37 cellular contexts compared by ENCODE assay signal in the genomic region with DNA sequence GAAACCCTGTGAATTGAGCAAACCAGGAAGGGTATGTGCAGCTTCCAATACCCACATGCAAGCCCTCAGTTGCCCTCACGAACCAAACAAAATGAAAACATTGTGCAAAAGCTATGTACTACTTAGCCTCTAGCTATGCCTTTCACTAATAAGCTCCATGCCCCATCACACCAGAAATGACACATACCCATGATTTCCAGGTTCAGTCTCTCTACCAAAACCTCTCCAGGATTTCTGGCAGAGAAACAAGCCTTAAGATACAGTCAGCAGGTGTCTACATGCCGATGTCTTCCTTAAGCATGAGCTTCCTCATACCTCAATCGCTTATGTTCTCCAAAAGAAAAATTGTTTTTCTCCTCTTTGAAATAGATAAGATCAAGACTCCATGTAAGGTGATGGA.
DNase-seq lines count a peak whose midpoint lies in the region; ATAC-seq, FAIRE-seq and TF ChIP-seq lines count a peak whose summit lies in the region.
"Had no signal": no experiment of that assay in that cellular context is flagged by ENCODE, and none has a peak within 500 bp of the region (broad histone marks: within the 10 kb centered on the region; RNA-seq: fewer than 3 reads in every experiment).

No MANE protein-coding gene starts in this region.

- no peaks in the 10 kb centered on the region for H3K79me1 ChIP-seq in trophoblast cell (ENCODE audit: low read length)

- peaks cover 2% of the 10 kb centered on the region for H3K9me3 ChIP-seq in trophoblast cell (ENCODE audit: insufficient read depth, low read depth, low read length)
- H3K9me3 ChIP-seq: BE2C, Caco-2 had no signal

- H4K8ac ChIP-seq in trophoblast cell (ENCODE audit: low read depth, low read length) = no peak overlapping the region

- H3K9me3 Mint-ChIP-seq in mesothelial cell of epicardium = peaks cover 56% of the 10 kb centered on the region

- ATAC-seq in foreskin keratinocyte = no peak
- ATAC-seq in GM21367 (IDR thresholded peaks at IDR 0.05; ENCODE audit: unreplicated experiment) = no peak
- ATAC-seq: A549; CD8-positive, alpha-beta T cell had no signal

- H3K36me3 ChIP-seq in bronchial epithelial cell (ENCODE audit: control insufficient read depth, insufficient read depth, low read length) (no peaks in the 10 kb centered on the region), trophoblast cell (ENCODE audit: control insufficient read depth in 1 of 2, insufficient read depth in 2 of 2, low read length in 2 of 2) (no peaks in the 10 kb centered on the region)
- H3K36me3 ChIP-seq: BE2C; BLaER1; BLaER1 treated with 17β-estradiol and CSF1 and Interleukin-3, amounts not matched to agents 10 nM and 100 nM had no signal

- H3K4me1 ChIP-seq in foreskin keratinocyte (no peaks in the 10 kb centered on the region), trophoblast cell (ENCODE audit: control insufficient read depth in 1 of 2, insufficient read depth in 2 of 2, low read length in 2 of 2) (no peaks in the 10 kb centered on the region)
- H3K4me1 ChIP-seq: BE2C; BLaER1; BLaER1 treated with 17β-estradiol and CSF1 and Interleukin-3, amounts not matched to agents 10 nM and 100 nM; Caco-2 had no signal

- H3K27me3 Mint-ChIP-seq in mesothelial cell of epicardium (ENCODE audit: low read depth) = no peaks in the 10 kb centered on the region
- H3K27me3 Mint-ChIP-seq: B cell; CD4-positive, alpha-beta memory T cell; CD4-positive, alpha-beta T cell; CD4-positive, CD25-positive, alpha-beta regulatory T cell had no signal

- H4K12ac ChIP-seq in trophoblast cell (ENCODE audit: low read depth, low read length) = no peak overlapping the region

- no peaks in the 10 kb centered on the region for H3K79me2 ChIP-seq in trophoblast cell (ENCODE audit: control insufficient read depth, insufficient read depth, low read length, poor library complexity)

- no peak overlapping the region for H2AFZ ChIP-seq in trophoblast cell (ENCODE audit: insufficient read depth, low read length, poor library complexity)

- H3K4me3 ChIP-seq in bronchial epithelial cell (ENCODE audit: low read depth, low read length) (no peak overlapping the region), trophoblast cell (ENCODE audit: low read depth, low read length) (no peak overlapping the region)
- H3K4me3 ChIP-seq: A549; BLaER1; BLaER1 treated with 17β-estradiol and CSF1 and Interleukin-3, amounts not matched to agents 10 nM and 100 nM had no signal

- H3K14ac ChIP-seq in trophoblast cell (ENCODE audit: low read length) = no peak overlapping the region

- no CpG with 5 or more reads among the region's 3 CpGs for WGBS in trophoblast cell (ENCODE audit: extremely low coverage, insufficient coverage, insufficient read length)

- no peaks in the 10 kb centered on the region for H3K36me3 Mint-ChIP-seq in mesothelial cell of epicardium
- H3K36me3 Mint-ChIP-seq: CD14-positive monocyte; CD4-positive, alpha-beta memory T cell; CD4-positive, CD25-positive, alpha-beta regulatory T cell; CD8-positive, alpha-beta memory T cell; CD8-positive, alpha-beta T cell had no signal

- H2BK5ac ChIP-seq in trophoblast cell (ENCODE audit: low read depth, low read length, poor library complexity) = no peak overlapping the region

- no peak overlapping the region for H2BK12ac ChIP-seq in trophoblast cell (ENCODE audit: low read length)

- DNase-seq in bronchial epithelial cell (ENCODE audit: low read depth) = peak; percentile 26
- peak; percentile 8 to 71 for DNase-seq in foreskin keratinocyte
- DNase-seq in islet precursor cell = peak; percentile 9
- peak; percentile 36 to 51 for DNase-seq in trophoblast cell
- DNase-seq in mesothelial cell of epicardium (ENCODE audit: low spot score in 2 of 2, unreplicated experiment in 2 of 2) = no peak
- no peak for DNase-seq in caudate nucleus (lab: John Stamatoyannopoulos, UW)
- DNase-seq in NCI-H1930 (lab: John Stamatoyannopoulos, UW) = no peak
- DNase-seq: 8988T; ACHN; AML-193; BE2C; C1 segment of cervical spinal cord; Caco-2; Calu3; CD4-positive, alpha-beta memory T cell; CD4-positive, alpha-beta T cell; CD4-positive, CD25-positive, alpha-beta regulatory T cell; CD8-positive, alpha-beta memory T cell; CD8-positive, alpha-beta T cell; COR-L47; DMS 273 treated with DMSO at 0.1 percent for 48 hours; DMS153; DMS53; DMS79; DMS79 treated with DMSO at 0.1 percent for 48 hours; DND-41; EL had no signal

- no peak overlapping the region for H3K9ac ChIP-seq in trophoblast cell (ENCODE audit: low read length)
- H3K9ac ChIP-seq: BLaER1; BLaER1 treated with 17β-estradiol and CSF1 and Interleukin-3, amounts not matched to agents 10 nM and 100 nM had no signal

- no peaks in the 10 kb centered on the region for H3K4me1 Mint-ChIP-seq in mesothelial cell of epicardium
- H3K4me1 Mint-ChIP-seq: B cell; CD14-positive monocyte; CD4-positive, alpha-beta memory T cell; CD4-positive, CD25-positive, alpha-beta regulatory T cell; CD8-positive, alpha-beta memory T cell had no signal

- H3K27ac Mint-ChIP-seq in mesothelial cell of epicardium = no peak overlapping the region
- H3K27ac Mint-ChIP-seq: B cell; CD14-positive monocyte; CD4-positive, alpha-beta memory T cell; CD4-positive, alpha-beta T cell; CD4-positive, CD25-positive, alpha-beta regulatory T cell; CD8-positive, alpha-beta memory T cell; CD8-positive, alpha-beta T cell had no signal

- H3K4me2 ChIP-seq in trophoblast cell (ENCODE audit: low read length) = no peak overlapping the region
- H3K4me2 ChIP-seq: A549; BLaER1; BLaER1 treated with 17β-estradiol and CSF1 and Interleukin-3, amounts not matched to agents 10 nM and 100 nM had no signal

- no peak overlapping the region for H4K91ac ChIP-seq in trophoblast cell (ENCODE audit: low read depth, low read length)

- H2BK120ac ChIP-seq in trophoblast cell (ENCODE audit: insufficient read depth, low read length, poor library complexity) = no peak overlapping the region

- H3K27ac ChIP-seq in foreskin keratinocyte = no peak overlapping the region
- H3K27ac ChIP-seq in trophoblast cell (ENCODE audit: low read depth, low read length) = no peak overlapping the region
- H3K27ac ChIP-seq in caudate nucleus (ENCODE audit: low read depth, low read length) = no peak overlapping the region
- H3K27ac ChIP-seq: 22Rv1; A549; BLaER1; BLaER1 treated with 17β-estradiol and CSF1 and Interleukin-3, amounts not matched to agents 10 nM and 100 nM; C4-2B had no signal

- H3K4ac ChIP-seq in trophoblast cell (ENCODE audit: low read depth, low read length) = no peak overlapping the region

- no peaks in the 10 kb centered on the region for H3K27me3 ChIP-seq in bronchial epithelial cell (ENCODE audit: control insufficient read depth, insufficient read depth, low read length)
- no peaks in the 10 kb centered on the region for H3K27me3 ChIP-seq in foreskin keratinocyte
- no peaks in the 10 kb centered on the region for H3K27me3 ChIP-seq in trophoblast cell (ENCODE audit: insufficient read depth, low read length)
- H3K27me3 ChIP-seq: BE2C; BLaER1; BLaER1 treated with 17β-estradiol and CSF1 and Interleukin-3, amounts not matched to agents 10 nM and 100 nM had no signal

- no peak overlapping the region for H2AK5ac ChIP-seq in trophoblast cell (ENCODE audit: low read length)

- no peak for TF ChIP-seq CTCF in bronchial epithelial cell (IDR thresholded peaks at IDR 0.05; ENCODE audit: insufficient read depth, low read length, severe bottlenecking)
- TF ChIP-seq CTCF in foreskin keratinocyte (conservative IDR thresholded peaks at IDR 0.05) = no peak
- TF ChIP-seq CTCF in mesothelial cell of epicardium (IDR thresholded peaks at IDR 0.05; ENCODE audit: unreplicated experiment) = no peak

- no peak for FAIRE-seq in bronchial epithelial cell (lab: Jason Lieb, UNC)
- FAIRE-seq: A204.1, A549, D721Med had no signal

- no peak overlapping the region for H3K23ac ChIP-seq in trophoblast cell (ENCODE audit: low read length)

- no peak overlapping the region for H3K18ac ChIP-seq in trophoblast cell (ENCODE audit: low read length)

- H3K4me3 Mint-ChIP-seq in mesothelial cell of epicardium = no peak overlapping the region
- H3K4me3 Mint-ChIP-seq: B cell; CD14-positive monocyte; CD4-positive, alpha-beta memory T cell; CD4-positive, alpha-beta T cell; CD4-positive, CD25-positive, alpha-beta regulatory T cell; CD8-positive, alpha-beta memory T cell; CD8-positive, alpha-beta T cell had no signal

Comparison
In these comparisons a context has a peak if more than half of its experiments do, and no peak if none do; other contexts are left out.
1. DNase-seq: peak in bronchial epithelial cell (single experiment), foreskin keratinocyte (2 of 2), islet precursor cell (single experiment) and trophoblast cell (2 of 2); none in mesothelial cell of epicardium (0 of 2), caudate nucleus (0 of 61) and NCI-H1930 (0 of 2).